In the genomic region with DNA sequence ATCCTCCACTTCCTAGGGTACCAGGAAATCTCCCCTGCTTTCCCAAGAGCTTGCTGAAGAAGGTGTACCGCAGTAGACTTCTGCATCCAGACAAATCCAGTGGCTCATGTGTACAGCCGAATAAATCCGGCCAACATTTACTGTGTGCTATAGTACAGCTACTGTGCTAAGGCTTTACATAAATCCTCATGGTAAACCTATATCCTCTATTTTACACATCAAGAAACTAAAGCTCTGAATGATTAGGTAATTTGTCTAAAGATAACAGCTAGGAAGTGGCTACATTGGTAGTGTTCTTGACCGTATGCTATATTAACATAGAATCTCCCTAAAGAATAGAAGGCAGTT, we compare ENCODE assay signal across 1 cellular context.
TF ChIP-seq lines count a peak whose summit lies in the region.

No MANE protein-coding gene starts in this region.

TF ChIP-seq in A549, 52 proteins besides CTCF, POLR2A, EP300 and RAD21 (continued from another document):
- TF ChIP-seq, protein P1, sequence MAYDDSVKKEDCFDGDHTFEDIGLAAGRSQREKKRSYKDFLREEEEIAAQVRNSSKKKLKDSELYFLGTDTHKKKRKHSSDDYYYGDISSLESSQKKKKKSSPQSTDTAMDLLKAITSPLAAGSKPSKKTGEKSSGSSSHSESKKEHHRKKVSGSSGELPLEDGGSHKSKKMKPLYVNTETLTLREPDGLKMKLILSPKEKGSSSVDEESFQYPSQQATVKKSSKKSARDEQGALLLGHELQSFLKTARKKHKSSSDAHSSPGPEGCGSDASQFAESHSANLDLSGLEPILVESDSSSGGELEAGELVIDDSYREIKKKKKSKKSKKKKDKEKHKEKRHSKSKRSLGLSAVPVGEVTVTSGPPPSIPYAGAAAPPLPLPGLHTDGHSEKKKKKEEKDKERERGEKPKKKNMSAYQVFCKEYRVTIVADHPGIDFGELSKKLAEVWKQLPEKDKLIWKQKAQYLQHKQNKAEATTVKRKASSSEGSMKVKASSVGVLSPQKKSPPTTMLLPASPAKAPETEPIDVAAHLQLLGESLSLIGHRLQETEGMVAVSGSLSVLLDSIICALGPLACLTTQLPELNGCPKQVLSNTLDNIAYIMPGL (CRISPR knock-in tag; IDR thresholded peaks at IDR 0.05; ENCODE audit: borderline replicate concordance): no peak
- TF ChIP-seq, protein P2, sequence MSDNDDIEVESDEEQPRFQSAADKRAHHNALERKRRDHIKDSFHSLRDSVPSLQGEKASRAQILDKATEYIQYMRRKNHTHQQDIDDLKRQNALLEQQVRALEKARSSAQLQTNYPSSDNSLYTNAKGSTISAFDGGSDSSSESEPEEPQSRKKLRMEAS (IDR thresholded peaks at IDR 0.05): no peak
- TF ChIP-seq, protein P3, sequence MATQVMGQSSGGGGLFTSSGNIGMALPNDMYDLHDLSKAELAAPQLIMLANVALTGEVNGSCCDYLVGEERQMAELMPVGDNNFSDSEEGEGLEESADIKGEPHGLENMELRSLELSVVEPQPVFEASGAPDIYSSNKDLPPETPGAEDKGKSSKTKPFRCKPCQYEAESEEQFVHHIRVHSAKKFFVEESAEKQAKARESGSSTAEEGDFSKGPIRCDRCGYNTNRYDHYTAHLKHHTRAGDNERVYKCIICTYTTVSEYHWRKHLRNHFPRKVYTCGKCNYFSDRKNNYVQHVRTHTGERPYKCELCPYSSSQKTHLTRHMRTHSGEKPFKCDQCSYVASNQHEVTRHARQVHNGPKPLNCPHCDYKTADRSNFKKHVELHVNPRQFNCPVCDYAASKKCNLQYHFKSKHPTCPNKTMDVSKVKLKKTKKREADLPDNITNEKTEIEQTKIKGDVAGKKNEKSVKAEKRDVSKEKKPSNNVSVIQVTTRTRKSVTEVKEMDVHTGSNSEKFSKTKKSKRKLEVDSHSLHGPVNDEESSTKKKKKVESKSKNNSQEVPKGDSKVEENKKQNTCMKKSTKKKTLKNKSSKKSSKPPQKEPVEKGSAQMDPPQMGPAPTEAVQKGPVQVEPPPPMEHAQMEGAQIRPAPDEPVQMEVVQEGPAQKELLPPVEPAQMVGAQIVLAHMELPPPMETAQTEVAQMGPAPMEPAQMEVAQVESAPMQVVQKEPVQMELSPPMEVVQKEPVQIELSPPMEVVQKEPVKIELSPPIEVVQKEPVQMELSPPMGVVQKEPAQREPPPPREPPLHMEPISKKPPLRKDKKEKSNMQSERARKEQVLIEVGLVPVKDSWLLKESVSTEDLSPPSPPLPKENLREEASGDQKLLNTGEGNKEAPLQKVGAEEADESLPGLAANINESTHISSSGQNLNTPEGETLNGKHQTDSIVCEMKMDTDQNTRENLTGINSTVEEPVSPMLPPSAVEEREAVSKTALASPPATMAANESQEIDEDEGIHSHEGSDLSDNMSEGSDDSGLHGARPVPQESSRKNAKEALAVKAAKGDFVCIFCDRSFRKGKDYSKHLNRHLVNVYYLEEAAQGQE (IDR thresholded peaks at IDR 0.05): no peak
